ENCODE assay signal across 24 cellular contexts in the genomic region with DNA sequence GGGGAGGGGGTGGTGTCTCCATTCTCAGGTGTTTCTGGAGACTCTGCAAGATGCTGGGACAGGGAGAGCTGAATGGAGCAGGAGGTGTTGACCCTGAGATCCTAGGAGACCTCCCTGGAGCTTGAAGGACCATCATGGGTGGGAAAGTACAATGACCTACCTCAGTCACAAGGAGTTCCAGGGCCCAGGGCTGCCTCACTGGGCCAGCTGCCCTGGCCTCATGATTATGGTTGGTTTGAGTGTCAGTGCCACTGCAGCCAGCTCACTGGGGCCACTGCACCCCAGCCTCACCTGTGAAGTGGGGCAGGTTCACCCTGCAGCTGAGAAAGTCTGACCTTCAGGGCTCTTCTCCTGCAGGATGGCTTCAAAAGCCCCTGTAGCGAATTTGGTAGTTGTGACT.
"Had no signal": no experiment of that assay in that cellular context is flagged by ENCODE, and none has a peak within 500 bp of the region (broad histone marks: within the 10 kb centered on the region; RNA-seq: fewer than 3 reads in every experiment).

No MANE protein-coding gene starts in this region.

- H3K4me3 ChIP-seq: K562, SJSA1, SK-N-MC had no signal

- H3K4me2 ChIP-seq: KMS-11 had no signal

- H3K27ac ChIP-seq: HL-60, KMS-11, SJSA1, SK-N-MC had no signal

- H3K4me1 ChIP-seq: SJSA1 had no signal

- FAIRE-seq: HTR-8/SVneo, K562, RCC 7860 had no signal

- H3K9ac ChIP-seq: KMS-11 had no signal

- DNase-seq: Kasumi-1, MM.1S, NCI-H1092 treated with DMSO at 0.1 percent for 48 hours, NCI-H1436, NCI-H187, NCI-H2029, NCI-H2081 treated with DMSO at 0.1 percent for 48 hours, NCI-H2171, NCI-H226, NCI-H446, NCI-H510A, NCI-H524 treated with DMSO at 0.1 percent for 48 hours, NCI-H69, NCI-H774, Right ventricle myocardium superior, RPMI8226, SIG-M5 had no signal

- ATAC-seq: K562 had no signal

- H3K36me3 ChIP-seq: SJSA1 had no signal

- H3K27me3 ChIP-seq: SJSA1 had no signal
